In genomic region chr17:56913000-56913866, GRCh38 we compare ENCODE assay signal across 8 cellular contexts. TPM values are rescaled to one million over a fixed set of nuclear protein-coding genes. Genes with fewer than 3 reads are reported as not detected.
DNase-seq lines count a peak whose midpoint lies in the region; ATAC-seq and TF ChIP-seq lines count a peak whose summit lies in the region.

No MANE protein-coding gene starts in this region.

- H3K9me3 ChIP-seq in BE2C, result no peaks in the 10 kb centered on the region

- peak overlapping the region; percentile 78 for H3K4me2 ChIP-seq in mesendoderm (ENCODE audit: low read length)

- H2BK5ac ChIP-seq in mesendoderm (ENCODE audit: low read length), result no peak overlapping the region

- peak; percentile 23 for ATAC-seq in GM18870 (IDR thresholded peaks at IDR 0.05; ENCODE audit: unreplicated experiment)
- peak; percentile 14 for ATAC-seq in HG03095 (IDR thresholded peaks at IDR 0.05; ENCODE audit: unreplicated experiment)

- DNase-seq in BE2C (peak; percentile 32), OCI-M1 (lab: John Stamatoyannopoulos, UW) (peak; percentile 53), dorsolateral prefrontal cortex (peak in 2 of 10 donors; percentile 26 to 43), mesendoderm (peak; percentile 35), amniotic stem cell (lab: John Stamatoyannopoulos, UW) (no peak)
- no peak for DNase-seq in activated CD4-positive, CD25-positive, alpha-beta regulatory T cell (lab: John Stamatoyannopoulos, UW)

- no peak overlapping the region for H2AK5ac ChIP-seq in mesendoderm (ENCODE audit: low read length)

- H2BK15ac ChIP-seq in mesendoderm (replicated peaks; ENCODE audit: low read depth), result no peak overlapping the region

- peak overlapping the region in 49 of 59 donors; percentile 3 to 89 (median 77) for H3K27ac ChIP-seq in dorsolateral prefrontal cortex
- no peak overlapping the region for H3K27ac ChIP-seq in mesendoderm (ENCODE audit: low read depth, low read length)

- intact Hi-C loops in dorsolateral prefrontal cortex (cut with DNase I), result loop anchor here in 1 of 2 donors (5.0 kb wide), 1 partner anchor 81 kb away; the partner anchor contains the start of genes C17orf67 and DGKE

- H3K18ac ChIP-seq in mesendoderm (ENCODE audit: low read length), result no peak overlapping the region

- WGBS in mesendoderm (ENCODE audit: extremely low coverage, insufficient coverage, low lambda C conversion rate), result no CpG with 5 or more reads among the region's 52 CpGs

- H3K36me3 ChIP-seq in BE2C (no peaks in the 10 kb centered on the region), mesendoderm (ENCODE audit: control insufficient read depth, insufficient read depth, low read length) (no peaks in the 10 kb centered on the region)

- no peaks in the 10 kb centered on the region for H3K79me2 ChIP-seq in mesendoderm (ENCODE audit: control insufficient read depth, insufficient read depth, low read length)

- H3K4me1 ChIP-seq in BE2C (0 out of 2 replicates have a peak, but pooled peaks cover 4% of the 10 kb centered on the region), mesendoderm (ENCODE audit: control insufficient read depth, low read depth, low read length) (no peaks in the 10 kb centered on the region)

- H4K5ac ChIP-seq in mesendoderm (ENCODE audit: low read length), result no peak overlapping the region

- peak overlapping the region; percentile 79 for H3K9ac ChIP-seq in mesendoderm (ENCODE audit: low read length)

- no peak overlapping the region for H4K8ac ChIP-seq in mesendoderm (ENCODE audit: low read depth, low read length)

- H2BK120ac ChIP-seq in mesendoderm (ENCODE audit: low read depth, low read length), result no peak overlapping the region

- no peaks in the 10 kb centered on the region for H3K27me3 ChIP-seq in BE2C
- no peaks in the 10 kb centered on the region for H3K27me3 ChIP-seq in dorsolateral prefrontal cortex
- peaks cover 4% of the 10 kb centered on the region for H3K27me3 ChIP-seq in mesendoderm (ENCODE audit: insufficient read depth, low read length, poor library complexity)

- H3K4ac ChIP-seq in mesendoderm (ENCODE audit: low read depth, low read length), result no peak overlapping the region

- H3K4me3 ChIP-seq in BE2C (ENCODE audit: low read depth, low read length), result peak overlapping the region; percentile 92
- H3K4me3 ChIP-seq in dorsolateral prefrontal cortex, result peak overlapping the region; percentile 64 to 91 (median 81)
- peak overlapping the region; percentile 51 for H3K4me3 ChIP-seq in mesendoderm (ENCODE audit: low read length)

- no peaks in the 10 kb centered on the region for H3K79me1 ChIP-seq in mesendoderm (ENCODE audit: low read length)

- TF ChIP-seq CTCF in BE2C (IDR thresholded peaks at IDR 0.05; ENCODE audit: low read depth, low read length), result no peak
- no peak for TF ChIP-seq CTCF in dorsolateral prefrontal cortex (IDR thresholded peaks at IDR 0.05 in 54 of 56, conservative IDR thresholded peaks at IDR 0.05 in 2 of 56; ENCODE audit: low read depth in 1 of 56, partially characterized antibody in 56 of 56)

- H3K56ac ChIP-seq in mesendoderm (ENCODE audit: low read length), result peak overlapping the region; percentile 92

- no peak overlapping the region for H3K23ac ChIP-seq in mesendoderm (ENCODE audit: low read length)

RNA-seq across cellular contexts. Expression of gene TRIM25, which starts 0.6 kb away (rescaled TPM):
- 9.6 TPM for polyA plus RNA-seq in BE2C (2012; ENCODE audit: insufficient read depth, insufficient read length, low read depth)
- total RNA-seq in dorsolateral prefrontal cortex, result 10 to 100 TPM; 10.8 to 56.1 (median 28.9) TPM
- 6.1 TPM for polyA plus RNA-seq in mesendoderm (2013, experiment 1 of 2)
- polyA plus RNA-seq in mesendoderm (2013, experiment 2 of 2), result 6.5 TPM

RNA-seq across cellular contexts. Expression of gene COIL, which starts 47.6 kb away (rescaled TPM):
- polyA plus RNA-seq in BE2C (2012; ENCODE audit: insufficient read depth, insufficient read length, low read depth), result 32.4 TPM
- total RNA-seq in dorsolateral prefrontal cortex, result 10 to 100 TPM in 116 of 120 experiments, 1 to 10 TPM in 4; 7.0 to 17.4 (median 13.3) TPM
- 23.6 TPM for polyA plus RNA-seq in mesendoderm (2013, experiment 1 of 2)
- polyA plus RNA-seq in mesendoderm (2013, experiment 2 of 2), result 23.2 TPM

Comparison
In these comparisons a context has a peak if more than half of its experiments do, and no peak if none do; other contexts are left out.
1. DNase-seq: peak in BE2C (single experiment), OCI-M1 (single experiment) and mesendoderm (single experiment); none in amniotic stem cell (single experiment) and activated CD4-positive, CD25-positive, alpha-beta regulatory T cell (0 of 4).
2. Peak in every context shown above with its lines, with median percentiles within 50 percentile points of each other: H3K4me3 ChIP-seq.